ENCODE assay signal across 8 cellular contexts in the genomic region with DNA sequence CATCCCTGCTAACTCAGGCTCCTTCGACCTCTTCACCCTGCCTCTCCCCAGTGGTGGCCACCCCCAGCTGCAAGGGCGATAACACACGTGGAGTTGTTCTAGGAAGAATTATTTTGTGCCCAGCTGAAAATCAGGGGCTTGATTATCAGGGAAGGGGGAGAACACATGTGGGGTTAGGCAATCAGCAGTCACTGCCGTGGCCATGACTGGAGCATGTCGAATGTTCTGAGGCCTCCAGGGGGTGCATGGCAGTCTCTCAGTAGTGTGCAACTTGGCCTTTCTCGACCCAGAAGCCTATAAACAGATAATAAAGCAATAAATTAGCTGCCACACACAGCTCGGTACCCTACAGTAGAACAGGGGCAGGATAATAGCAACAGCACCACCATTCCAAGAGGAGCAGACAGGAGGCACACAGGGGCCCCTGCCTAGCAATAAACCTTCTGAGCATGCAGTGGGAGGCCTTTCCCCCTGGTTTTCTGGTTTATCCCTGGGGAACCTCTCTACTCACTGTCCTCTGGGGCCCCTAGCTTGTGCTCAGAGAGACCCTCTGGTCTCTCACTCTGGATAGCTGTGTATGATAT.
DNase-seq lines count a peak whose midpoint lies in the region; ATAC-seq and TF ChIP-seq lines count a peak whose summit lies in the region.
"Not testable (repeated sequence)": the region's sequence is repeated elsewhere in the genome, so short reads cannot be mapped to it uniquely, and the experiment has no call there.

No MANE protein-coding gene starts in this region.

- not testable (repeated sequence) for H3K79me2 ChIP-seq in hepatocyte

- CTCF ChIA-PET in HEK293 (lab: Yijun Ruan, JAX) = not testable (repeated sequence)

- H3K4me1 ChIP-seq in CD4-positive, CD25-positive, alpha-beta regulatory T cell (ENCODE audit: control insufficient read depth, insufficient read depth, low read length, poor library complexity, severe bottlenecking); HEK293 (ENCODE audit: control insufficient read depth, insufficient read depth, low read length); mucosa of descending colon (ENCODE audit: low read depth): not testable (repeated sequence)
- peaks cover 11% of the 10 kb centered on the region for H3K4me1 ChIP-seq in hepatocyte (ENCODE audit: insufficient read depth)

- H3K36me3 Mint-ChIP-seq in CD4-positive, CD25-positive, alpha-beta regulatory T cell; chondrocyte (ENCODE audit: low read depth); type B pancreatic cell: not testable (repeated sequence)

- H3K4me3 Mint-ChIP-seq in CD4-positive, CD25-positive, alpha-beta regulatory T cell; chondrocyte (ENCODE audit: unreplicated experiment); type B pancreatic cell: not testable (repeated sequence)

- not testable (repeated sequence) for H4K20me1 ChIP-seq in hepatocyte (ENCODE audit: insufficient read depth, poor library complexity, severe bottlenecking)

- TF ChIP-seq POLR2A in NB4 (IDR thresholded peaks at IDR 0.05; ENCODE audit: extremely low read depth, insufficient read length) = not testable (repeated sequence)

- DNase-seq in CD4-positive, CD25-positive, alpha-beta regulatory T cell; chondrocyte (ENCODE audit: low spot score); mucosa of descending colon; type B pancreatic cell (ENCODE audit: extremely low spot score, unreplicated experiment): not testable (repeated sequence)
- DNase-seq in NB4 (ENCODE audit: low read depth) = peak; percentile 39
- DNase-seq in hepatocyte (ENCODE audit: low spot score) = peak; percentile 13

- H3K4me2 ChIP-seq in hepatocyte = not testable (repeated sequence)

- not testable (repeated sequence) for TF ChIP-seq CTCF in HEK293 (tag by site-specific recombination; IDR thresholded peaks at IDR 0.05); NB4 (IDR thresholded peaks at IDR 0.05; ENCODE audit: low read depth, low read length); mucosa of descending colon (IDR thresholded peaks at IDR 0.05)
- TF ChIP-seq CTCF in VCaP (conservative IDR thresholded peaks at IDR 0.05) = 0 out of 2 replicates have a peak, but pooled peaks have one; percentile 6
- TF ChIP-seq CTCF in chondrocyte (IDR thresholded peaks at IDR 0.05) = peak; percentile 13
- TF ChIP-seq CTCF in hepatocyte (IDR thresholded peaks at IDR 0.05; ENCODE audit: poor library complexity) = peak; percentile 35
- TF ChIP-seq CTCF in type B pancreatic cell (conservative IDR thresholded peaks at IDR 0.05) = peak; percentile 33

- WGBS in hepatocyte (ENCODE audit: low lambda C conversion rate, missing lambda C conversion rate) = 37% methylated on average over 7 of the region's 7 CpGs

- not testable (repeated sequence) for H3K36me3 ChIP-seq in CD4-positive, CD25-positive, alpha-beta regulatory T cell (ENCODE audit: control insufficient read depth, insufficient read depth, low read length); HEK293 (ENCODE audit: control insufficient read depth in 2 of 2, insufficient read depth in 1 of 2, low read length in 2 of 2); hepatocyte (replicated peaks; ENCODE audit: insufficient read depth, low read depth); mucosa of descending colon (ENCODE audit: low read depth)

- not testable (repeated sequence) for H2AFZ ChIP-seq in hepatocyte

- H3K27ac Mint-ChIP-seq in CD4-positive, CD25-positive, alpha-beta regulatory T cell = peak overlapping the region in 2 of 3 donors; percentile 80 to 90
- not testable (repeated sequence) for H3K27ac Mint-ChIP-seq in chondrocyte (ENCODE audit: unreplicated experiment); type B pancreatic cell

- POLR2A ChIA-PET in HEK293 (lab: Yijun Ruan, JAX) = not testable (repeated sequence)

- H3K9me3 ChIP-seq in CD4-positive, CD25-positive, alpha-beta regulatory T cell (ENCODE audit: control insufficient read depth in 2 of 2, low read length in 2 of 2); HEK293 (ENCODE audit: control insufficient read depth, insufficient read depth, low read depth, low read length); hepatocyte (ENCODE audit: low read depth); mucosa of descending colon: not testable (repeated sequence)

- H3K9me2 ChIP-seq in hepatocyte (replicated peaks; ENCODE audit: insufficient read depth) = not testable (repeated sequence)

- not testable (repeated sequence) for H3K27me3 Mint-ChIP-seq in CD4-positive, CD25-positive, alpha-beta regulatory T cell; chondrocyte (ENCODE audit: low read depth); type B pancreatic cell

- H3K27ac ChIP-seq in CD4-positive, CD25-positive, alpha-beta regulatory T cell (ENCODE audit: insufficient read depth, low read length, poor library complexity, severe bottlenecking); HEK293 (ENCODE audit: extremely low read depth, low read depth, low read length); VCaP: not testable (repeated sequence)
- peak overlapping the region; percentile 34 for H3K27ac ChIP-seq in hepatocyte

- H3K4me3 ChIP-seq in CD4-positive, CD25-positive, alpha-beta regulatory T cell (ENCODE audit: low read depth, low read length); HEK293 (ENCODE audit: low read depth, low read length); NB4 (ENCODE audit: low read depth, low read length); hepatocyte; mucosa of descending colon: not testable (repeated sequence)

- peaks cover 0 to 11% (median 8%) of the 10 kb centered on the region in 4 donors for H3K4me1 Mint-ChIP-seq in CD4-positive, CD25-positive, alpha-beta regulatory T cell
- not testable (repeated sequence) for H3K4me1 Mint-ChIP-seq in chondrocyte (ENCODE audit: low read depth); type B pancreatic cell (ENCODE audit: unreplicated experiment)

- H3K27me3 ChIP-seq in CD4-positive, CD25-positive, alpha-beta regulatory T cell (ENCODE audit: control insufficient read depth, insufficient read depth, low read length); hepatocyte: not testable (repeated sequence)

- ATAC-seq in CD4-positive, CD25-positive, alpha-beta regulatory T cell (ENCODE audit: low read depth in 2 of 2) = not testable (repeated sequence)
- peak; percentile 45 for ATAC-seq in mucosa of descending colon

- intact Hi-C loops in mucosa of descending colon (cut with DNase I, micrococcal nuclease) = not testable (repeated sequence)

- not testable (repeated sequence) for H3K9me3 Mint-ChIP-seq in CD4-positive, CD25-positive, alpha-beta regulatory T cell; chondrocyte (ENCODE audit: low read depth); type B pancreatic cell

TF ChIP-seq in HEK293, 187 proteins besides CTCF, POLR2A, EP300 and RAD21:
- TF ChIP-seq ZSCAN30 (tag by site-specific recombination; IDR thresholded peaks at IDR 0.05) = 0 out of 2 replicates have a peak, but pooled peaks have one; percentile 30
- TF ChIP-seq GLIS1 (tag by site-specific recombination; IDR thresholded peaks at IDR 0.05) = peak; percentile 65
- TF ChIP-seq FEZF1 (tag by site-specific recombination; IDR thresholded peaks at IDR 0.05) = peak; percentile 57; the same call in 1 of the 2 replicates
- 0 out of 2 replicates have a peak, but pooled peaks have one; percentile 23 for TF ChIP-seq ZIC2 (tag by site-specific recombination; IDR thresholded peaks at IDR 0.05)
